Comparison of ENCODE assay signal across 23 cellular contexts in the genomic region with DNA sequence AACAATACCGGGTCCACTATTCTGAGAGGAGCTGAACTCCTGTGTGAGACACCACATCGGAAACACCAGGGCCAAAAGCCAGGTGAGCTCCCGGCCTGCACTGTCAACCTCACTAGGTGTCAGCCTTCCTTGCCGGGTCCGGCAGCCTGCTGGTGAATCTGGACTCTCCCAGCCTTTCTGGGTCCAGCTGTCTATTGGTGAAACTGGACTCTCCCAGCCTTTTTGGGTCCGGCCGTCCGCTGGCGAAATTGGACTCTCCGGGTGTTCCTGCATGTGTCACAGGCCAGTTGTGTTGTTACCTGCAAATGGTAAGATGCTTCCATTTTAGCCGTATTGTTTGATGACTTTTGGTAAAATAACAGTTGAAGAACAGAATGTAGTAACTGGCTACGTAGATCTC.
DNase-seq lines count a peak whose midpoint lies in the region; TF ChIP-seq lines count a peak whose summit lies in the region.
"Had no signal": no experiment of that assay in that cellular context is flagged by ENCODE, and none has a peak within 500 bp of the region (broad histone marks: within the 10 kb centered on the region; RNA-seq: fewer than 3 reads in every experiment).

No MANE protein-coding gene starts in this region.

- H3K27me3 ChIP-seq in osteoblast (ENCODE audit: insufficient read depth, low read length) (no peaks in the 10 kb centered on the region), right atrium auricular region (no peaks in the 10 kb centered on the region)
- H3K27me3 ChIP-seq: BE2C, BLaER1 had no signal

- H4K20me1 ChIP-seq in osteoblast (ENCODE audit: insufficient read depth, low read length): no peaks in the 10 kb centered on the region
- H4K20me1 ChIP-seq: BLaER1 had no signal

- H2AFZ ChIP-seq in osteoblast (ENCODE audit: low read length): no peak overlapping the region

- H3K4me1 Mint-ChIP-seq in activated CD4-positive, alpha-beta T cell treated with anti-CD3 and anti-CD28 coated beads, Interleukin-2, amount 10 ng/mL, durations not matched to agents 24 days and 14 days: no peaks in the 10 kb centered on the region
- H3K4me1 Mint-ChIP-seq: CD14-positive monocyte; CD4-positive, alpha-beta memory T cell; CD4-positive, CD25-positive, alpha-beta regulatory T cell; CD8-positive, alpha-beta memory T cell had no signal

- H3K27ac ChIP-seq in osteoblast (ENCODE audit: low read depth, low read length) (no peak overlapping the region), right atrium auricular region (no peak overlapping the region)
- H3K27ac ChIP-seq: BLaER1 had no signal

- no peak overlapping the region for H3K4me3 Mint-ChIP-seq in activated CD4-positive, alpha-beta T cell treated with anti-CD3 and anti-CD28 coated beads, Interleukin-2, amount 10 ng/mL, durations not matched to agents 24 days and 14 days
- H3K4me3 Mint-ChIP-seq: CD14-positive monocyte; CD4-positive, alpha-beta memory T cell; CD4-positive, CD25-positive, alpha-beta regulatory T cell; CD8-positive, alpha-beta memory T cell had no signal

- H3K4me3 ChIP-seq in osteoblast (ENCODE audit: insufficient read depth, low read length) (no peak overlapping the region), right atrium auricular region (no peak overlapping the region)
- H3K4me3 ChIP-seq: BLaER1, GM12878 had no signal

- no peak for TF ChIP-seq CTCF in osteoblast (IDR thresholded peaks at IDR 0.05; ENCODE audit: extremely low read depth, low read depth, low read length)
- no peak for TF ChIP-seq CTCF in right atrium auricular region (IDR thresholded peaks at IDR 0.05)

- H3K9me3 ChIP-seq in osteoblast (ENCODE audit: low read depth, low read length): peaks cover 2% of the 10 kb centered on the region
- H3K9me3 ChIP-seq in right atrium auricular region: no peaks in the 10 kb centered on the region
- H3K9me3 ChIP-seq: BE2C had no signal

- no peaks in the 10 kb centered on the region for H3K9me3 Mint-ChIP-seq in activated CD4-positive, alpha-beta T cell treated with anti-CD3 and anti-CD28 coated beads, Interleukin-2, amount 10 ng/mL, durations not matched to agents 24 days and 14 days

- no peaks in the 10 kb centered on the region for H3K79me2 ChIP-seq in osteoblast (ENCODE audit: insufficient read depth, low read length)

- H3K4me1 ChIP-seq in osteoblast (ENCODE audit: insufficient read depth, low read length) (no peaks in the 10 kb centered on the region), right atrium auricular region (no peaks in the 10 kb centered on the region)

- DNase-seq in osteoblast (ENCODE audit: insufficient read length, low spot score, missing footprints): peak; percentile 72
- DNase-seq in posterior vena cava (ENCODE audit: low spot score): peak; percentile 68
- DNase-seq in NCI-H748 treated with DMSO at 0.1 percent for 48 hours (lab: John Stamatoyannopoulos, UW): no peak
- no peak for DNase-seq in activated CD4-positive, alpha-beta T cell treated with anti-CD3 and anti-CD28 coated beads, Interleukin-2, amount 10 ng/mL, durations not matched to agents 24 days and 14 days
- DNase-seq in right atrium auricular region (ENCODE audit: low spot score): no peak
- DNase-seq: 8988T; ACHN; BE2C; C1 segment of cervical spinal cord; CD4-positive, alpha-beta memory T cell; CD4-positive, CD25-positive, alpha-beta regulatory T cell; CD8-positive, alpha-beta memory T cell; COR-L47; DMS 273 treated with DMSO at 0.1 percent for 48 hours; DMS153; DMS53; DMS79; DND-41; EL; GDM1 had no signal

- no peak overlapping the region for H3K4me2 ChIP-seq in osteoblast (ENCODE audit: insufficient read depth, low read length)
- H3K4me2 ChIP-seq: BLaER1 had no signal

- no peak overlapping the region for H3K27ac Mint-ChIP-seq in activated CD4-positive, alpha-beta T cell treated with anti-CD3 and anti-CD28 coated beads, Interleukin-2, amount 10 ng/mL, durations not matched to agents 24 days and 14 days
- H3K27ac Mint-ChIP-seq: CD14-positive monocyte; CD4-positive, alpha-beta memory T cell; CD4-positive, CD25-positive, alpha-beta regulatory T cell; CD8-positive, alpha-beta memory T cell had no signal

- intact Hi-C loops in posterior vena cava (cut with DNase I): no loop called here
- intact Hi-C loops in activated CD4-positive, alpha-beta T cell treated with anti-CD3 and anti-CD28 coated beads, Interleukin-2, amount 10 ng/mL, durations not matched to agents 24 days and 14 days (cut with micrococcal nuclease): no loop called here

- no peaks in the 10 kb centered on the region for H3K27me3 Mint-ChIP-seq in activated CD4-positive, alpha-beta T cell treated with anti-CD3 and anti-CD28 coated beads, Interleukin-2, amount 10 ng/mL, durations not matched to agents 24 days and 14 days
- H3K27me3 Mint-ChIP-seq: CD4-positive, alpha-beta memory T cell; CD4-positive, CD25-positive, alpha-beta regulatory T cell; CD8-positive, alpha-beta memory T cell had no signal

- H3K36me3 Mint-ChIP-seq in activated CD4-positive, alpha-beta T cell treated with anti-CD3 and anti-CD28 coated beads, Interleukin-2, amount 10 ng/mL, durations not matched to agents 24 days and 14 days (ENCODE audit: low read depth): no peaks in the 10 kb centered on the region
- H3K36me3 Mint-ChIP-seq: CD14-positive monocyte; CD4-positive, alpha-beta memory T cell; CD4-positive, CD25-positive, alpha-beta regulatory T cell; CD8-positive, alpha-beta memory T cell had no signal

- H3K36me3 ChIP-seq in osteoblast (ENCODE audit: insufficient read depth, low read length): no peaks in the 10 kb centered on the region
- no peaks in the 10 kb centered on the region for H3K36me3 ChIP-seq in right atrium auricular region
- H3K36me3 ChIP-seq: BE2C, BLaER1 had no signal

Comparison
In these comparisons a context has a peak if more than half of its experiments do, and no peak if none do; other contexts are left out.
1. DNase-seq: peak in osteoblast (single experiment) and posterior vena cava (single experiment); none in NCI-H748 treated with DMSO at 0.1 percent for 48 hours (single experiment), activated CD4-positive, alpha-beta T cell treated with anti-CD3 and anti-CD28 coated beads, Interleukin-2, amount 10 ng/mL, durations not matched to agents 24 days and 14 days (single experiment) and right atrium auricular region (single experiment).